Comparison of ENCODE assay signal across 1 cellular context in genomic region chr19:44740351-44740824, GRCh38.
A peak's percentile ranks its signal among the peaks of the same experiment; 100 is the strongest.
TF ChIP-seq lines count a peak whose summit lies in the region.

No MANE protein-coding gene starts in this region.

TF ChIP-seq in HepG2, 621 proteins besides CTCF, POLR2A, EP300 and RAD21 (continued from another document and continues in another):
- TF ChIP-seq ZNF292 (CRISPR knock-in tag; IDR thresholded peaks at IDR 0.05; ENCODE audit: borderline replicate concordance, low read depth) (peak; percentile 24; the same call in 1 of the 2 replicates), JUNB (CRISPR knock-in tag; IDR thresholded peaks at IDR 0.05; ENCODE audit: borderline replicate concordance) (no peak), NONO (IDR thresholded peaks at IDR 0.05) (no peak), NONO (CRISPR knock-in tag; conservative IDR thresholded peaks at IDR 0.05) (no peak), NR2F6 (IDR thresholded peaks at IDR 0.05) (no peak), NR2F6 (CRISPR knock-in tag; IDR thresholded peaks at IDR 0.05) (peak; percentile 55), KDM1A (CRISPR knock-in tag; IDR thresholded peaks at IDR 0.05) (0 out of 2 replicates have a peak, but pooled peaks have one; percentile 42), TBL1XR1 (IDR thresholded peaks at IDR 0.05; ENCODE audit: borderline replicate concordance, low read length, partially characterized antibody) (peak; percentile 63), RXRB (CRISPR knock-in tag; IDR thresholded peaks at IDR 0.05; ENCODE audit: borderline replicate concordance) (peak; percentile 60; the same call in 1 of the 2 replicates), RCOR2 (CRISPR knock-in tag; IDR thresholded peaks at IDR 0.05) (peak; percentile 67; the same call in 1 of the 2 replicates), ZFP41 (CRISPR knock-in tag; IDR thresholded peaks at IDR 0.05; ENCODE audit: borderline replicate concordance) (no peak), ZNF75D (CRISPR knock-in tag; IDR thresholded peaks at IDR 0.05; ENCODE audit: borderline replicate concordance) (no peak), TEAD3 (CRISPR knock-in tag; optimal IDR thresholded peaks at IDR 0.05; ENCODE audit: borderline replicate concordance) (peak; percentile 64), CREM (IDR thresholded peaks at IDR 0.05) (no peak), CREM (CRISPR knock-in tag; IDR thresholded peaks at IDR 0.05) (no peak), SP140L (CRISPR knock-in tag; IDR thresholded peaks at IDR 0.05; ENCODE audit: borderline replicate concordance) (no peak), ZNF788 (CRISPR knock-in tag; IDR thresholded peaks at IDR 0.05; ENCODE audit: borderline replicate concordance) (no peak; the same call in 1 of the 2 replicates), MATR3 (CRISPR knock-in tag; IDR thresholded peaks at IDR 0.05) (no peak), ZNF121 (CRISPR knock-in tag; IDR thresholded peaks at IDR 0.05) (0 out of 2 replicates have a peak, but pooled peaks have one; percentile 12), ZNF605 (CRISPR knock-in tag; IDR thresholded peaks at IDR 0.05) (no peak), CENPX (CRISPR knock-in tag; IDR thresholded peaks at IDR 0.05) (no peak), HNF4A (CRISPR knock-in tag; IDR thresholded peaks at IDR 0.05) (peak; percentile 81), SKI (IDR thresholded peaks at IDR 0.05; ENCODE audit: partially characterized antibody) (peak; percentile 90), BCL6 (CRISPR knock-in tag; IDR thresholded peaks at IDR 0.05) (peak; percentile 75), ZFP37 (CRISPR knock-in tag; IDR thresholded peaks at IDR 0.05; ENCODE audit: borderline replicate concordance) (no peak), ZMYM2 (CRISPR knock-in tag; IDR thresholded peaks at IDR 0.05) (0 out of 2 replicates have a peak, but pooled peaks have one; percentile 22), ZNF780A (CRISPR knock-in tag; IDR thresholded peaks at IDR 0.05) (no peak), FOSL1 (CRISPR knock-in tag; IDR thresholded peaks at IDR 0.05; ENCODE audit: borderline replicate concordance) (no peak), SAP130 (CRISPR knock-in tag; IDR thresholded peaks at IDR 0.05; ENCODE audit: low read depth) (peak; percentile 68), MTF2 (CRISPR knock-in tag; IDR thresholded peaks at IDR 0.05; ENCODE audit: borderline replicate concordance) (no peak), HOXA3 (CRISPR knock-in tag; IDR thresholded peaks at IDR 0.05) (peak; percentile 23; the same call in 1 of the 2 replicates), PRPF4 (IDR thresholded peaks at IDR 0.05; ENCODE audit: low read depth, low read length, poor library complexity, severe bottlenecking) (no peak), ZBTB7A (CRISPR knock-in tag; IDR thresholded peaks at IDR 0.05) (peak; percentile 18; the same call in 1 of the 2 replicates), ZNF432 (CRISPR knock-in tag; IDR thresholded peaks at IDR 0.05; ENCODE audit: borderline replicate concordance) (no peak), ZXDC (CRISPR knock-in tag; IDR thresholded peaks at IDR 0.05) (0 out of 2 replicates have a peak, but pooled peaks have one; percentile 12), MIXL1 (CRISPR knock-in tag; IDR thresholded peaks at IDR 0.05) (0 out of 2 replicates have a peak, but pooled peaks have one; percentile 23), ZBTB38 (CRISPR knock-in tag; IDR thresholded peaks at IDR 0.05) (no peak), ELK4 (CRISPR knock-in tag; IDR thresholded peaks at IDR 0.05; ENCODE audit: borderline replicate concordance) (no peak), HMG20A (CRISPR knock-in tag; IDR thresholded peaks at IDR 0.05; ENCODE audit: borderline replicate concordance) (peak; percentile 48; the same call in 1 of the 2 replicates), ZNF124 (CRISPR knock-in tag; IDR thresholded peaks at IDR 0.05) (0 out of 2 replicates have a peak, but pooled peaks have one; percentile 28), ZBTB3 (CRISPR knock-in tag; IDR thresholded peaks at IDR 0.05; ENCODE audit: borderline replicate concordance, low read depth) (no peak), GLI4 (CRISPR knock-in tag; IDR thresholded peaks at IDR 0.05; ENCODE audit: borderline replicate concordance) (no peak), TBX2 (CRISPR knock-in tag; IDR thresholded peaks at IDR 0.05; ENCODE audit: borderline replicate concordance) (no peak), POGZ (CRISPR knock-in tag; IDR thresholded peaks at IDR 0.05) (peak; percentile 38; the same call in 1 of the 2 replicates), HDAC2 (CRISPR knock-in tag; IDR thresholded peaks at IDR 0.05) (peak; percentile 56), SOX6 (IDR thresholded peaks at IDR 0.05) (no peak), SOX6 (CRISPR knock-in tag; IDR thresholded peaks at IDR 0.05) (0 out of 2 replicates have a peak, but pooled peaks have one; percentile 13), HBP1 (CRISPR knock-in tag; IDR thresholded peaks at IDR 0.05; ENCODE audit: low read depth) (no peak)
- TF ChIP-seq, protein P1, sequence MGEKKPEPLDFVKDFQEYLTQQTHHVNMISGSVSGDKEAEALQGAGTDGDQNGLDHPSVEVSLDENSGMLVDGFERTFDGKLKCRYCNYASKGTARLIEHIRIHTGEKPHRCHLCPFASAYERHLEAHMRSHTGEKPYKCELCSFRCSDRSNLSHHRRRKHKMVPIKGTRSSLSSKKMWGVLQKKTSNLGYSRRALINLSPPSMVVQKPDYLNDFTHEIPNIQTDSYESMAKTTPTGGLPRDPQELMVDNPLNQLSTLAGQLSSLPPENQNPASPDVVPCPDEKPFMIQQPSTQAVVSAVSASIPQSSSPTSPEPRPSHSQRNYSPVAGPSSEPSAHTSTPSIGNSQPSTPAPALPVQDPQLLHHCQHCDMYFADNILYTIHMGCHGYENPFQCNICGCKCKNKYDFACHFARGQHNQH (CRISPR knock-in tag; IDR thresholded peaks at IDR 0.05): peak; percentile 37; the same call in 1 of the 2 replicates
- TF ChIP-seq, protein P2, sequence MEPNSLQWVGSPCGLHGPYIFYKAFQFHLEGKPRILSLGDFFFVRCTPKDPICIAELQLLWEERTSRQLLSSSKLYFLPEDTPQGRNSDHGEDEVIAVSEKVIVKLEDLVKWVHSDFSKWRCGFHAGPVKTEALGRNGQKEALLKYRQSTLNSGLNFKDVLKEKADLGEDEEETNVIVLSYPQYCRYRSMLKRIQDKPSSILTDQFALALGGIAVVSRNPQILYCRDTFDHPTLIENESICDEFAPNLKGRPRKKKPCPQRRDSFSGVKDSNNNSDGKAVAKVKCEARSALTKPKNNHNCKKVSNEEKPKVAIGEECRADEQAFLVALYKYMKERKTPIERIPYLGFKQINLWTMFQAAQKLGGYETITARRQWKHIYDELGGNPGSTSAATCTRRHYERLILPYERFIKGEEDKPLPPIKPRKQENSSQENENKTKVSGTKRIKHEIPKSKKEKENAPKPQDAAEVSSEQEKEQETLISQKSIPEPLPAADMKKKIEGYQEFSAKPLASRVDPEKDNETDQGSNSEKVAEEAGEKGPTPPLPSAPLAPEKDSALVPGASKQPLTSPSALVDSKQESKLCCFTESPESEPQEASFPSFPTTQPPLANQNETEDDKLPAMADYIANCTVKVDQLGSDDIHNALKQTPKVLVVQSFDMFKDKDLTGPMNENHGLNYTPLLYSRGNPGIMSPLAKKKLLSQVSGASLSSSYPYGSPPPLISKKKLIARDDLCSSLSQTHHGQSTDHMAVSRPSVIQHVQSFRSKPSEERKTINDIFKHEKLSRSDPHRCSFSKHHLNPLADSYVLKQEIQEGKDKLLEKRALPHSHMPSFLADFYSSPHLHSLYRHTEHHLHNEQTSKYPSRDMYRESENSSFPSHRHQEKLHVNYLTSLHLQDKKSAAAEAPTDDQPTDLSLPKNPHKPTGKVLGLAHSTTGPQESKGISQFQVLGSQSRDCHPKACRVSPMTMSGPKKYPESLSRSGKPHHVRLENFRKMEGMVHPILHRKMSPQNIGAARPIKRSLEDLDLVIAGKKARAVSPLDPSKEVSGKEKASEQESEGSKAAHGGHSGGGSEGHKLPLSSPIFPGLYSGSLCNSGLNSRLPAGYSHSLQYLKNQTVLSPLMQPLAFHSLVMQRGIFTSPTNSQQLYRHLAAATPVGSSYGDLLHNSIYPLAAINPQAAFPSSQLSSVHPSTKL (CRISPR knock-in tag; IDR thresholded peaks at IDR 0.05): peak; percentile 59
- TF ChIP-seq, protein P3, sequence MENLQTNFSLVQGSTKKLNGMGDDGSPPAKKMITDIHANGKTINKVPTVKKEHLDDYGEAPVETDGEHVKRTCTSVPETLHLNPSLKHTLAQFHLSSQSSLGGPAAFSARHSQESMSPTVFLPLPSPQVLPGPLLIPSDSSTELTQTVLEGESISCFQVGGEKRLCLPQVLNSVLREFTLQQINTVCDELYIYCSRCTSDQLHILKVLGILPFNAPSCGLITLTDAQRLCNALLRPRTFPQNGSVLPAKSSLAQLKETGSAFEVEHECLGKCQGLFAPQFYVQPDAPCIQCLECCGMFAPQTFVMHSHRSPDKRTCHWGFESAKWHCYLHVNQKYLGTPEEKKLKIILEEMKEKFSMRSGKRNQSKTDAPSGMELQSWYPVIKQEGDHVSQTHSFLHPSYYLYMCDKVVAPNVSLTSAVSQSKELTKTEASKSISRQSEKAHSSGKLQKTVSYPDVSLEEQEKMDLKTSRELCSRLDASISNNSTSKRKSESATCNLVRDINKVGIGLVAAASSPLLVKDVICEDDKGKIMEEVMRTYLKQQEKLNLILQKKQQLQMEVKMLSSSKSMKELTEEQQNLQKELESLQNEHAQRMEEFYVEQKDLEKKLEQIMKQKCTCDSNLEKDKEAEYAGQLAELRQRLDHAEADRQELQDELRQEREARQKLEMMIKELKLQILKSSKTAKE (CRISPR knock-in tag; IDR thresholded peaks at IDR 0.05; ENCODE audit: borderline replicate concordance): peak; percentile 60
- TF ChIP-seq, protein P4, sequence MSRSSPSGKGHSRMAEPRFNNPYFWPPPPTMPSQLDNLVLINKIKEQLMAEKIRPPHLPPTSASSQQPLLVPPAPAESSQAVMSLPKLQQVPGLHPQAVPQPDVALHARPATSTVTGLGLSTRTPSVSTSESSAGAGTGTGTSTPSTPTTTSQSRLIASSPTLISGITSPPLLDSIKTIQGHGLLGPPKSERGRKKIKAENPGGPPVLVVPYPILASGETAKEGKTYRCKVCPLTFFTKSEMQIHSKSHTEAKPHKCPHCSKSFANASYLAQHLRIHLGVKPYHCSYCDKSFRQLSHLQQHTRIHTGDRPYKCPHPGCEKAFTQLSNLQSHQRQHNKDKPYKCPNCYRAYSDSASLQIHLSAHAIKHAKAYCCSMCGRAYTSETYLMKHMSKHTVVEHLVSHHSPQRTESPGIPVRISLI (CRISPR knock-in tag; IDR thresholded peaks at IDR 0.05; ENCODE audit: borderline replicate concordance): peak; percentile 90
- TF ChIP-seq, protein P5, sequence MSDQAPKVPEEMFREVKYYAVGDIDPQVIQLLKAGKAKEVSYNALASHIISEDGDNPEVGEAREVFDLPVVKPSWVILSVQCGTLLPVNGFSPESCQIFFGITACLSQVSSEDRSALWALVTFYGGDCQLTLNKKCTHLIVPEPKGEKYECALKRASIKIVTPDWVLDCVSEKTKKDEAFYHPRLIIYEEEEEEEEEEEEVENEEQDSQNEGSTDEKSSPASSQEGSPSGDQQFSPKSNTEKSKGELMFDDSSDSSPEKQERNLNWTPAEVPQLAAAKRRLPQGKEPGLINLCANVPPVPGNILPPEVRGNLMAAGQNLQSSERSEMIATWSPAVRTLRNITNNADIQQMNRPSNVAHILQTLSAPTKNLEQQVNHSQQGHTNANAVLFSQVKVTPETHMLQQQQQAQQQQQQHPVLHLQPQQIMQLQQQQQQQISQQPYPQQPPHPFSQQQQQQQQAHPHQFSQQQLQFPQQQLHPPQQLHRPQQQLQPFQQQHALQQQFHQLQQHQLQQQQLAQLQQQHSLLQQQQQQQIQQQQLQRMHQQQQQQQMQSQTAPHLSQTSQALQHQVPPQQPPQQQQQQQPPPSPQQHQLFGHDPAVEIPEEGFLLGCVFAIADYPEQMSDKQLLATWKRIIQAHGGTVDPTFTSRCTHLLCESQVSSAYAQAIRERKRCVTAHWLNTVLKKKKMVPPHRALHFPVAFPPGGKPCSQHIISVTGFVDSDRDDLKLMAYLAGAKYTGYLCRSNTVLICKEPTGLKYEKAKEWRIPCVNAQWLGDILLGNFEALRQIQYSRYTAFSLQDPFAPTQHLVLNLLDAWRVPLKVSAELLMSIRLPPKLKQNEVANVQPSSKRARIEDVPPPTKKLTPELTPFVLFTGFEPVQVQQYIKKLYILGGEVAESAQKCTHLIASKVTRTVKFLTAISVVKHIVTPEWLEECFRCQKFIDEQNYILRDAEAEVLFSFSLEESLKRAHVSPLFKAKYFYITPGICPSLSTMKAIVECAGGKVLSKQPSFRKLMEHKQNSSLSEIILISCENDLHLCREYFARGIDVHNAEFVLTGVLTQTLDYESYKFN (CRISPR knock-in tag; conservative IDR thresholded peaks at IDR 0.05): peak; percentile 58; the same call in 1 of the 2 replicates
